Comparison of ENCODE assay signal across 8 cellular contexts in the genomic region with DNA sequence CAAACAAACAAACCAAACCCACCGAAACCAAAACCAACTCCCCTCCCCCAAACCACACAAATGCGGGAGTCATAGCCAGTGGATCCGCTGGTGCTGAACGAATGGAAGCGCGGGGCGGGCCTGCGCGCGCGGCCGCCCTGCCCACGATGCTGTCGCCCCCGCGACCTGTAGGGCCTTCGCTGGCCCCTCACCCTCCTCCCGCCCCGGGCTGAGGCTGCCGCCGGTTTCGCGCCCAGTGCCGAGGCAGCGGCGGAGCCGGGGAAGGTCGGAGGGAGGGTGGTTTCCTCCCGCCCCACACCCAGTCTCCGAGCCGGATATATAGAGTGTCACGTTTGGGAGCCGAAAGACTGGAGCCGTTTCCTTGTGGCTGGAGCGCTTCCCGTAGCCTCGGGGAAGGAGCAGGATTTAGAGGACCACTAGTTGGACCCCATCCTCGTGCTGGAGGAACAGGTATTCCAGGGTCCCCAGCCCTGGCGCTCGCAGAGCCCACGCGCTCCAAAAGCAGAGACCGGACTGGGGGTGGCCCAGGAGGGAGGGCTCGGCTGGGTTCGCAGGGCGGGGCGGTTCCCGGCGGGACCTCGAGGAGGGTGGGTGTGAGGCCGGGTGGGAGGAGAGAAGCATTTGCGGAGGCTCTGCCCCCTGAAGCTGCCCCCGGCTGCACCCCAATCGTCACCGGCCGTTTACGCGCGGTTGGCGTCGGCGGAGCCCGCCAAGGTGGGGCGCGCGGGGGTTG. TPM values are rescaled to one million over a fixed set of nuclear protein-coding genes. Genes with fewer than 3 reads are reported as not detected.
A peak's percentile ranks its signal among the peaks of the same experiment; 100 is the strongest.
DNase-seq lines count a peak whose midpoint lies in the region; ATAC-seq lines count a peak whose summit lies in the region.

A gene (plus strand): TSS at position 321 of the 733 bp plus-strand sequence. CDS start 121,172 bp downstream, outside the sequence.

- peak within 1 kb of the TSS; percentile 91 for H3K4me2 ChIP-seq in GM23248 (ENCODE audit: unreplicated experiment)
- H3K4me2 ChIP-seq in mesendoderm (ENCODE audit: low read length): peak within 1 kb of the TSS; percentile 55

- H3K79me2 ChIP-seq in GM23248 (ENCODE audit: insufficient read depth) (no peaks in the 10 kb centered on the region), mesendoderm (ENCODE audit: control insufficient read depth, insufficient read depth, low read length) (peaks cover 3% of the 10 kb centered on the region)

- H3F3A ChIP-seq in GM23248 (ENCODE audit: insufficient read depth): peaks cover 15% of the 10 kb centered on the region; the same call in 1 of the 2 replicates

- peak within 1 kb of the TSS; percentile 4 for H3K23ac ChIP-seq in mesendoderm (ENCODE audit: low read length)

- no peak within 1 kb of the TSS for H2AK5ac ChIP-seq in mesendoderm (ENCODE audit: low read length)

- H3K4me3 Mint-ChIP-seq in activated CD8-positive, alpha-beta T cell treated with anti-CD3 and anti-CD28 coated beads, Interleukin-2, amount 10 ng/mL, durations not matched to agents 7 days and 5 days: peak within 1 kb of the TSS; percentile 95

- H3K9me3 Mint-ChIP-seq in activated CD8-positive, alpha-beta T cell treated with anti-CD3 and anti-CD28 coated beads, Interleukin-2, amount 10 ng/mL, durations not matched to agents 7 days and 5 days (ENCODE audit: insufficient read depth): no peaks in the 10 kb centered on the region

- H3K4ac ChIP-seq in mesendoderm (ENCODE audit: low read depth, low read length): peak within 1 kb of the TSS; percentile 95

- H4K5ac ChIP-seq in mesendoderm (ENCODE audit: low read length): no peak within 1 kb of the TSS

- peaks cover 11% of the 10 kb centered on the region for H3K27me3 Mint-ChIP-seq in activated CD8-positive, alpha-beta T cell treated with anti-CD3 and anti-CD28 coated beads, Interleukin-2, amount 10 ng/mL, durations not matched to agents 7 days and 5 days (ENCODE audit: low read depth)

- ATAC-seq in activated CD8-positive, alpha-beta T cell treated with anti-CD3 and anti-CD28 coated beads, Interleukin-2, amount 10 ng/mL, durations not matched to agents 7 days and 5 days: peak; percentile 88

- H2BK120ac ChIP-seq in mesendoderm (ENCODE audit: low read depth, low read length): peak within 1 kb of the TSS; percentile 64

- peak within 1 kb of the TSS; percentile 98 for H4K8ac ChIP-seq in mesendoderm (ENCODE audit: low read depth, low read length)

- H2BK5ac ChIP-seq in mesendoderm (ENCODE audit: low read length): peak within 1 kb of the TSS; percentile 48

- no peaks in the 10 kb centered on the region for H3K27me3 ChIP-seq in GM23248 (replicated peaks; ENCODE audit: insufficient read depth)
- peaks cover 2% of the 10 kb centered on the region for H3K27me3 ChIP-seq in endocrine pancreas (ENCODE audit: control insufficient read depth, insufficient read depth, low read length)
- no peaks in the 10 kb centered on the region for H3K27me3 ChIP-seq in mesendoderm (ENCODE audit: insufficient read depth, low read length, poor library complexity)

- H4K20me1 ChIP-seq in GM23248 (ENCODE audit: insufficient read depth): no peaks in the 10 kb centered on the region

- POLR2A ChIA-PET in activated CD8-positive, alpha-beta T cell treated with anti-CD3 and anti-CD28 coated beads, Interleukin-2, amount 10 ng/mL, durations not matched to agents 7 days and 5 days (lab: Charles Lee): interaction anchor here (0.6 kb wide), 1 partner anchor 29 kb away, joined by 3 read pairs; no protein-coding TSS in a partner anchor

- H3K36me3 ChIP-seq in GM23248 (ENCODE audit: low read depth) (no peaks in the 10 kb centered on the region), endocrine pancreas (ENCODE audit: control insufficient read depth, insufficient read depth, low read length) (no peaks in the 10 kb centered on the region), mesendoderm (ENCODE audit: control insufficient read depth, insufficient read depth, low read length) (no peaks in the 10 kb centered on the region)

- H3K18ac ChIP-seq in mesendoderm (ENCODE audit: low read length): peak within 1 kb of the TSS; percentile 98

- H3K4me3 ChIP-seq in GM23248 (peak within 1 kb of the TSS; percentile 91), endocrine pancreas (ENCODE audit: control insufficient read depth, insufficient read depth, low read length) (peak within 1 kb of the TSS; percentile 7), mesendoderm (ENCODE audit: low read length) (peak within 1 kb of the TSS; percentile 24)

- no peaks in the 10 kb centered on the region for H3K79me1 ChIP-seq in mesendoderm (ENCODE audit: low read length)

- H3K9me2 ChIP-seq in GM23248 (ENCODE audit: insufficient read depth): no peaks in the 10 kb centered on the region

- peaks cover 8% of the 10 kb centered on the region for H3K4me1 ChIP-seq in GM23248 (ENCODE audit: insufficient read depth)
- no peaks in the 10 kb centered on the region for H3K4me1 ChIP-seq in endocrine pancreas (ENCODE audit: control insufficient read depth, insufficient read depth, low read length)
- H3K4me1 ChIP-seq in mesendoderm (ENCODE audit: control insufficient read depth, low read depth, low read length): peaks cover 3% of the 10 kb centered on the region

- peak within 1 kb of the TSS; percentile 77 for H3K9ac ChIP-seq in GM23248
- peak within 1 kb of the TSS; percentile 40 for H3K9ac ChIP-seq in endocrine pancreas (ENCODE audit: control insufficient read depth, insufficient read depth, low read length)
- H3K9ac ChIP-seq in mesendoderm (ENCODE audit: low read length): peak within 1 kb of the TSS; percentile 73

- peak within 1 kb of the TSS; percentile 95 for H3K27ac Mint-ChIP-seq in activated CD8-positive, alpha-beta T cell treated with anti-CD3 and anti-CD28 coated beads, Interleukin-2, amount 10 ng/mL, durations not matched to agents 7 days and 5 days

- H2AFZ ChIP-seq in GM23248: peak within 1 kb of the TSS; percentile 97

- H2BK15ac ChIP-seq in mesendoderm (replicated peaks; ENCODE audit: low read depth): peak within 1 kb of the TSS; percentile 20

- H3K4me1 Mint-ChIP-seq in activated CD8-positive, alpha-beta T cell treated with anti-CD3 and anti-CD28 coated beads, Interleukin-2, amount 10 ng/mL, durations not matched to agents 7 days and 5 days (ENCODE audit: low read depth): peaks cover 33% of the 10 kb centered on the region

- peaks cover 1% of the 10 kb centered on the region for H3K36me3 Mint-ChIP-seq in activated CD8-positive, alpha-beta T cell treated with anti-CD3 and anti-CD28 coated beads, Interleukin-2, amount 10 ng/mL, durations not matched to agents 7 days and 5 days (ENCODE audit: low read depth)

- H3K9me3 ChIP-seq in GM23248 (ENCODE audit: low read depth) (no peaks in the 10 kb centered on the region), endocrine pancreas (ENCODE audit: control insufficient read depth, low read length) (no peaks in the 10 kb centered on the region)

- WGBS in GM23248 (ENCODE audit: low coverage in 1 of 2, low lambda C conversion rate in 2 of 2, missing lambda C conversion rate in 2 of 2), 2 experiments: 2% methylated on average over 37 to 64 of the region's 66 CpGs
- WGBS in mesendoderm (ENCODE audit: extremely low coverage, insufficient coverage, low lambda C conversion rate): no CpG with 5 or more reads among the region's 66 CpGs

- H3K27ac ChIP-seq in GM23248: no peak within 1 kb of the TSS
- H3K27ac ChIP-seq in mesendoderm (ENCODE audit: low read depth, low read length): peak within 1 kb of the TSS; percentile 69

- peak; percentile 30 for DNase-seq in G401 (ENCODE audit: low spot score)
- peak; percentile 65 for DNase-seq in GM23248
- peak; percentile 46 for DNase-seq in NCI-H2107 treated with DMSO at 0.1 percent for 48 hours (lab: John Stamatoyannopoulos, UW; ENCODE audit: unreplicated experiment)
- DNase-seq in activated CD8-positive, alpha-beta T cell treated with anti-CD3 and anti-CD28 coated beads, Interleukin-2, amount 10 ng/mL, durations not matched to agents 7 days and 5 days: peak; percentile 77
- DNase-seq in mesendoderm: peak; percentile 83
- peak; percentile 16 for DNase-seq in stimulated activated CD8-positive, alpha-beta memory T cell treated with anti-CD3 and anti-CD28 coated beads, Interleukin-15, amount 100 ng/mL, for 24 hours (ENCODE audit: low read depth)
- no peak for DNase-seq in NCI-H146 (lab: John Stamatoyannopoulos, UW)

- CTCF ChIA-PET in activated CD8-positive, alpha-beta T cell treated with anti-CD3 and anti-CD28 coated beads, Interleukin-2, amount 10 ng/mL, durations not matched to agents 7 days and 5 days (lab: Charles Lee): no interaction called here

- in situ Hi-C loops in G401 (cut with HindIII; ENCODE audit: low sequenced_read_pairs) (no loop called here), GM23248 (cut with MboI) (no loop called here)

- H3K56ac ChIP-seq in mesendoderm (ENCODE audit: low read length): peak within 1 kb of the TSS; percentile 96

RNA-seq across cellular contexts. Expression of the gene that starts here (rescaled TPM):
- not detected in 2 replicates for total RNA-seq in G401 (2014; rRNA removed; shearing (Covaris generic))
- 2.1 and 6.1 TPM in 2 replicates for total RNA-seq in GM23248 (2014; rRNA removed; shearing (Covaris generic))
- polyA plus RNA-seq in GM23248 (2016; fragmentation: Nextera tagmentation; extraction: Ambion mirVana): 3.3 and 3.6 TPM in 2 replicates
- 10 to 100 TPM; 16.7 to 20.8 TPM for total RNA-seq in activated CD8-positive, alpha-beta T cell treated with anti-CD3 and anti-CD28 coated beads, Interleukin-2, amount 10 ng/mL, durations not matched to agents 7 days and 5 days
- 50.0 TPM for polyA plus RNA-seq in mesendoderm (2013, experiment 1 of 2)
- polyA plus RNA-seq in mesendoderm (2013, experiment 2 of 2): 47.9 TPM

Comparison
In these comparisons a context has a peak if more than half of its experiments do, and no peak if none do; other contexts are left out.
1. Peak in DNase-seq in G401; RNA of the gene not detected or under 1 TPM.
2. H3K4me3 ChIP-seq: peak in every context shown above with its lines; median percentile 91 in GM23248; 24 in mesendoderm; 7 in endocrine pancreas.